Comparison of ENCODE assay signal across 8 cellular contexts in the genomic region with DNA sequence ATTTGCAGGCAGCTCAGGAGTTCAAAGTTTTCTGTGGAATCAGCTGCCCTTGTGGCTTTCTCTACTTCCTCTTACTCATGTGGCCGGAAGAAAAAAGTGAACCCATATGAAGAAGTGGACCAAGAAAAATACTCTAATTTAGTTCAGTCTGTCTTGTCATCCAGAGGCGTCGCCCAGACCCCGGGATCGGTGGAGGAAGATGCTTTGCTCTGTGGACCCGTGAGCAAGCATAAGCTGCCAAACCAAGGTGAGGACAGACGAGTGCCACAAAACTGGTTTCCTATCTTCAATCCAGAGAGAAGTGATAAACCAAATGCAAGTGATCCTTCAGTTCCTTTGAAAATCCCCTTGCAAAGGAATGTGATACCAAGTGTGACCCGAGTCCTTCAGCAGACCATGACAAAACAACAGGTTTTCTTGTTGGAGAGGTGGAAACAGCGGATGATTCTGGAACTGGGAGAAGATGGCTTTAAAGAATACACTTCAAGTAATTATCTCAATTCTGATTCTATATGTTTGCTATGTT. TPM values are rescaled to one million over a fixed set of nuclear protein-coding genes. Genes with fewer than 3 reads are reported as not detected.
A peak's percentile ranks its signal among the peaks of the same experiment; 100 is the strongest.
DNase-seq lines count a peak whose midpoint lies in the region; ATAC-seq and TF ChIP-seq lines count a peak whose summit lies in the region.

No MANE protein-coding gene starts in this region.

- H4K91ac ChIP-seq in mesenchymal stem cell (ENCODE audit: low read length): peak overlapping the region; percentile 83

- H3K36me3 Mint-ChIP-seq in T-helper 1 cell treated with Interleukin-12 subunit alpha and Interleukin-12 subunit beta and Interleukin-4 antibody, amounts not matched to agents 30 μg/mL and 1 μg/mL, for 36 hours (ENCODE audit: low read depth): peaks cover 53% of the 10 kb centered on the region

- no peak overlapping the region for H3K23ac ChIP-seq in mesenchymal stem cell (ENCODE audit: low read length in 2 of 2)

- no peaks in the 10 kb centered on the region for H3K36me3 ChIP-seq in duodenal mucosa (ENCODE audit: control insufficient read depth in 1 of 2, insufficient read depth in 2 of 2, low read length in 2 of 2)
- H3K36me3 ChIP-seq in mesenchymal stem cell (ENCODE audit: control insufficient read depth in 1 of 2, insufficient read depth in 2 of 2, low read depth in 1 of 2, low read length in 2 of 2): peaks cover 0 to 3% of the 10 kb centered on the region in 2 experiments
- H3K36me3 ChIP-seq in tibial artery: no peaks in the 10 kb centered on the region

- H3K9ac ChIP-seq in duodenal mucosa (ENCODE audit: low read depth in 1 of 2, low read length in 2 of 2): peak overlapping the region; percentile 90 to 96
- peak overlapping the region; percentile 99 for H3K9ac ChIP-seq in mesenchymal stem cell (ENCODE audit: low read length)

- peak overlapping the region; percentile 98 for H3K4me3 Mint-ChIP-seq in T-helper 1 cell treated with Interleukin-12 subunit alpha and Interleukin-12 subunit beta and Interleukin-4 antibody, amounts not matched to agents 30 μg/mL and 1 μg/mL, for 36 hours

- H3K4me2 ChIP-seq in mesenchymal stem cell (ENCODE audit: low read length, poor library complexity, severe bottlenecking): peak overlapping the region; percentile 97

- H2BK12ac ChIP-seq in mesenchymal stem cell (ENCODE audit: low read length in 2 of 2): no peak overlapping the region

- peaks cover 54% of the 10 kb centered on the region for H3K4me1 Mint-ChIP-seq in T-helper 1 cell treated with Interleukin-12 subunit alpha and Interleukin-12 subunit beta and Interleukin-4 antibody, amounts not matched to agents 30 μg/mL and 1 μg/mL, for 36 hours (ENCODE audit: low read depth)

- no peaks in the 10 kb centered on the region for H3K9me3 Mint-ChIP-seq in T-helper 1 cell treated with Interleukin-12 subunit alpha and Interleukin-12 subunit beta and Interleukin-4 antibody, amounts not matched to agents 30 μg/mL and 1 μg/mL, for 36 hours

- no peak overlapping the region for H2BK5ac ChIP-seq in mesenchymal stem cell (ENCODE audit: low read depth, low read length, poor library complexity, severe bottlenecking)

- H2BK120ac ChIP-seq in mesenchymal stem cell (ENCODE audit: low read depth, low read length): peak overlapping the region; percentile 43

- peaks cover 4% of the 10 kb centered on the region for H3K79me1 ChIP-seq in mesenchymal stem cell (replicated peaks; ENCODE audit: low read length, poor library complexity, severe bottlenecking)

- no peaks in the 10 kb centered on the region for H3K27me3 Mint-ChIP-seq in T-helper 1 cell treated with Interleukin-12 subunit alpha and Interleukin-12 subunit beta and Interleukin-4 antibody, amounts not matched to agents 30 μg/mL and 1 μg/mL, for 36 hours (ENCODE audit: low read depth)

- H3K27ac ChIP-seq in duodenal mucosa (ENCODE audit: low read depth, low read length): peak overlapping the region; percentile 99
- peak overlapping the region; percentile 77 for H3K27ac ChIP-seq in mesenchymal stem cell (ENCODE audit: low read length, poor library complexity, severe bottlenecking)
- H3K27ac ChIP-seq in tibial artery: peak overlapping the region; percentile 88 to 93

- H3K14ac ChIP-seq in mesenchymal stem cell (ENCODE audit: low read length in 2 of 2): no peak overlapping the region

- peak overlapping the region in 1 of 2 experiments; percentile 86 for H3K18ac ChIP-seq in mesenchymal stem cell (ENCODE audit: low read depth in 1 of 2, low read length in 2 of 2)

- no peak overlapping the region for H2AFZ ChIP-seq in mesenchymal stem cell (ENCODE audit: low read depth, low read length)

- H3K27me3 ChIP-seq in duodenal mucosa (ENCODE audit: control insufficient read depth in 1 of 2, insufficient read depth in 2 of 2, low read length in 2 of 2) (no peaks in the 10 kb centered on the region), mesenchymal stem cell (ENCODE audit: control insufficient read depth in 1 of 2, insufficient read depth in 1 of 2, low read length in 2 of 2) (no peaks in the 10 kb centered on the region), tibial artery (no peaks in the 10 kb centered on the region)

- intact Hi-C loops in tibial artery (cut with DNase I; ENCODE audit: low total_unique reads): no loop called here

- TF ChIP-seq CTCF in tibial artery (IDR thresholded peaks at IDR 0.05): no peak

- ATAC-seq in HG02852 (IDR thresholded peaks at IDR 0.05; ENCODE audit: unreplicated experiment): no peak

- no peak overlapping the region for H2AK5ac ChIP-seq in mesenchymal stem cell (ENCODE audit: low read length, severe bottlenecking)

- peak overlapping the region; percentile 88 to 95 for H3K4me3 ChIP-seq in duodenal mucosa (ENCODE audit: low read depth in 1 of 2, low read length in 2 of 2)
- peak overlapping the region; percentile 35 to 98 for H3K4me3 ChIP-seq in mesenchymal stem cell (ENCODE audit: insufficient read depth in 1 of 2, low read depth in 1 of 2, low read length in 2 of 2)
- H3K4me3 ChIP-seq in tibial artery: peak overlapping the region; percentile 67 to 89

- peak overlapping the region; percentile 98 for H3K27ac Mint-ChIP-seq in T-helper 1 cell treated with Interleukin-12 subunit alpha and Interleukin-12 subunit beta and Interleukin-4 antibody, amounts not matched to agents 30 μg/mL and 1 μg/mL, for 36 hours

- in situ Hi-C loops in Caki2 (cut with HindIII; ENCODE audit: low pct_unique_long_range_greater_than_20kb, low sequenced_read_pairs): no loop called here

- peak; percentile 67 for DNase-seq in Caki2 (ENCODE audit: low read depth)
- peak; percentile 65 for DNase-seq in HCEC 1CT
- no peak for DNase-seq in mesenchymal stem cell
- DNase-seq in tibial artery: peak in 1 of 2 donors; percentile 36
- no peak for DNase-seq in NCI-H1436 treated with DMSO at 0.1 percent for 48 hours (lab: John Stamatoyannopoulos, UW)

- peak overlapping the region; percentile 75 for H4K8ac ChIP-seq in mesenchymal stem cell (ENCODE audit: low read length)

- H3K4ac ChIP-seq in mesenchymal stem cell (ENCODE audit: low read depth in 1 of 2, low read length in 2 of 2): peak overlapping the region in 1 of 2 experiments; percentile 3

- no peak overlapping the region for H2BK15ac ChIP-seq in mesenchymal stem cell (ENCODE audit: low read depth, poor library complexity, severe bottlenecking)

- no peaks in the 10 kb centered on the region for H3K9me3 ChIP-seq in duodenal mucosa (ENCODE audit: control insufficient read depth in 1 of 2, low read length in 2 of 2)
- H3K9me3 ChIP-seq in mesenchymal stem cell (ENCODE audit: control insufficient read depth, low read length): no peaks in the 10 kb centered on the region
- H3K9me3 ChIP-seq in tibial artery: no peaks in the 10 kb centered on the region

- peaks cover 22 to 38% of the 10 kb centered on the region in 2 donors for H3K4me1 ChIP-seq in duodenal mucosa (ENCODE audit: control insufficient read depth in 1 of 2, insufficient read depth in 2 of 2, low read length in 2 of 2)
- peaks cover 9% of the 10 kb centered on the region for H3K4me1 ChIP-seq in mesenchymal stem cell (ENCODE audit: control insufficient read depth, insufficient read depth, low read depth, low read length)
- peaks cover 0 to 78% (median 42%) of the 10 kb centered on the region in 4 donors for H3K4me1 ChIP-seq in tibial artery

- 0% methylated on average over 7 of the region's 9 CpGs for WGBS in mesenchymal stem cell

RNA-seq across cellular contexts. Expression of a gene that starts 1.1 kb away (rescaled TPM):
- 22.7 and 36.9 TPM in 2 replicates for total RNA-seq in Caki2 (2014; rRNA removed; shearing (Covaris generic); ENCODE audit: low replicate concordance)
- polyA plus RNA-seq in mesenchymal stem cell (2013, experiment 1 of 2): 14.6 TPM
- polyA plus RNA-seq in mesenchymal stem cell (2013, experiment 2 of 2): 13.8 TPM

RNA-seq across cellular contexts. Expression of a gene that starts 1.4 kb away (rescaled TPM):
- 132 and 137 TPM in 2 replicates for total RNA-seq in Caki2 (2014; rRNA removed; shearing (Covaris generic); ENCODE audit: low replicate concordance)
- 76.3 TPM for polyA plus RNA-seq in mesenchymal stem cell (2013, experiment 1 of 2)
- polyA plus RNA-seq in mesenchymal stem cell (2013, experiment 2 of 2): 76.9 TPM

Comparison
In these comparisons a context has a peak if more than half of its experiments do, and no peak if none do; other contexts are left out.
1. DNase-seq: peak in Caki2 (single experiment) and HCEC 1CT (single experiment); none in mesenchymal stem cell (single experiment) and NCI-H1436 treated with DMSO at 0.1 percent for 48 hours (single experiment).
2. Peak in every context shown above with its lines, with median percentiles within 50 percentile points of each other: H3K27ac ChIP-seq and H3K4me3 ChIP-seq.